In genomic region chr22:42369250-42370041, GRCh38 we compare ENCODE assay signal across 8 cellular contexts.
A peak's percentile ranks its signal among the peaks of the same experiment; 100 is the strongest.
DNase-seq lines count a peak whose midpoint lies in the region; ATAC-seq and TF ChIP-seq lines count a peak whose summit lies in the region.

No MANE protein-coding gene starts in this region.

- CTCF ChIA-PET in activated CD4-positive, alpha-beta memory T cell treated with anti-CD3 and anti-CD28 coated beads for 36 hours (lab: Charles Lee) = interaction anchor here (0.7 to 2.8 kb wide), 5 partner anchors 70 to 200 kb away, joined by 3 to 12 read pairs (median 4); no protein-coding TSS in a partner anchor

- H3K27ac Mint-ChIP-seq in activated CD4-positive, alpha-beta memory T cell treated with anti-CD3 and anti-CD28 coated beads for 36 hours = peak overlapping the region; percentile 39

- TF ChIP-seq CTCF in lower leg skin (IDR thresholded peaks at IDR 0.05) = no peak

- H3K4me3 Mint-ChIP-seq in activated CD4-positive, alpha-beta memory T cell treated with anti-CD3 and anti-CD28 coated beads for 36 hours = peak overlapping the region; percentile 82

- POLR2A ChIA-PET in activated CD4-positive, alpha-beta memory T cell treated with anti-CD3 and anti-CD28 coated beads for 36 hours (lab: Charles Lee) = interaction anchor here (0.8 to 1.6 kb wide), 3 partner anchors 100 to 279 kb away, joined by 3 to 7 read pairs (median 3); partner anchors contain the start of gene NDUFA6

- H3K9me3 Mint-ChIP-seq in activated CD4-positive, alpha-beta memory T cell treated with anti-CD3 and anti-CD28 coated beads for 36 hours = no peaks in the 10 kb centered on the region

- H3K27me3 Mint-ChIP-seq in activated CD4-positive, alpha-beta memory T cell treated with anti-CD3 and anti-CD28 coated beads for 36 hours = peaks cover 22% of the 10 kb centered on the region

- H3K4me1 Mint-ChIP-seq in activated CD4-positive, alpha-beta memory T cell treated with anti-CD3 and anti-CD28 coated beads for 36 hours (ENCODE audit: low read depth) = peaks cover 13% of the 10 kb centered on the region

- TF ChIP-seq POLR2A in lower leg skin (IDR thresholded peaks at IDR 0.05) = no peak

- DNase-seq in C1 segment of cervical spinal cord (lab: John Stamatoyannopoulos, UW) = peak; percentile 31 to 96 (median 90)
- DNase-seq in NCI-H526 treated with DMSO at 0.1 percent for 48 hours (lab: John Stamatoyannopoulos, UW) = peak; percentile 80
- DNase-seq in activated CD4-positive, alpha-beta memory T cell treated with anti-CD3 and anti-CD28 coated beads for 36 hours = peak; percentile 92
- peak; percentile 96 for DNase-seq in ecto neural progenitor cell (ENCODE audit: low spot score)
- DNase-seq in lower leg skin (ENCODE audit: low spot score in 2 of 2) = peak; percentile 92 to 97
- peak; percentile 88 for DNase-seq in stimulated activated CD4-positive, alpha-beta T cell treated with anti-CD3 and anti-CD28 coated beads, Interleukin-4, amount 100 ng/mL, for 24 hours

- no peaks in the 10 kb centered on the region for H3K36me3 Mint-ChIP-seq in activated CD4-positive, alpha-beta memory T cell treated with anti-CD3 and anti-CD28 coated beads for 36 hours

- intact Hi-C loops in activated CD4-positive, alpha-beta memory T cell treated with anti-CD3 and anti-CD28 coated beads for 36 hours (cut with micrococcal nuclease) = loop anchor here (1.0 to 2.0 kb wide), 2 partner anchors 200 to 279 kb away; partner anchors contain the start of gene NDUFA6
- intact Hi-C loops in lower leg skin (cut with DNase I; ENCODE audit: low total_unique reads) = no loop called here

- peak; percentile 95 for ATAC-seq in GM19324 (IDR thresholded peaks at IDR 0.05; ENCODE audit: low FRiP score, unreplicated experiment)
- peak; percentile 89 for ATAC-seq in HG03457 (IDR thresholded peaks at IDR 0.05; ENCODE audit: unreplicated experiment)

- H3K4me3 ChIP-seq in lower leg skin (ENCODE audit: low read depth, poor library complexity, severe bottlenecking) = no peak overlapping the region

- WGBS in lower leg skin, 2 donors = 7 to 9% methylated on average over 25 to 32 of the region's 42 CpGs
